Comparison of ENCODE assay signal across 1 cellular context in the genomic region with DNA sequence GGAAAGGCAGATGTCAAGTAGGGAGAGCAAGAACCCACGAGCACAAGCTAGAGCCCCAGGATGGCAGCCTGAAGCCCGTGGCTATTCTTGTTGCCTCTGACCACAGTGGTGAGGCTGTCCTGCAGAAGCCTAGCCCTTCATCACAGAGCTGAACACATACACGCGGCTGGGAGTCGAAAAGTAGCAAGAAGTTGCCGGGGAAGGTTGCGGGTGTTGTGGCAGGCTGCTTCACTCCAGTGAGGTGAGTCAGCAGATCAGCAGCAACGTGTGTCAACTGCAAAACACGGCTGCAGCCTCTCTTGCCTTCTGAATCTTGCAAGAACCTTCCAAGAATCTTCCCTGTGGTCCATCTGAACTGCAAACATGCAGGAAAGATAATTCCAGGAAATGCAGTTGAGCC.
TF ChIP-seq lines count a peak whose summit lies in the region.

No MANE protein-coding gene starts in this region.

TF ChIP-seq in K562, 482 proteins besides CTCF, POLR2A, EP300 and RAD21 (continued from another document and continues in another):
- no peak for TF ChIP-seq ZNF253 (CRISPR knock-in tag; conservative IDR thresholded peaks at IDR 0.05)
- TF ChIP-seq NFXL1 (CRISPR knock-in tag; IDR thresholded peaks at IDR 0.05), result no peak
- no peak for TF ChIP-seq E2F1 (CRISPR knock-in tag; IDR thresholded peaks at IDR 0.05)
- no peak for TF ChIP-seq BDP1 (IDR thresholded peaks at IDR 0.05; ENCODE audit: insufficient read depth, insufficient read length)
- TF ChIP-seq POLR2AphosphoS2 (IDR thresholded peaks at IDR 0.05; ENCODE audit: low read length), result no peak
- TF ChIP-seq EGR1 (conservative IDR thresholded peaks at IDR 0.05), result no peak
- TF ChIP-seq, protein P1, sequence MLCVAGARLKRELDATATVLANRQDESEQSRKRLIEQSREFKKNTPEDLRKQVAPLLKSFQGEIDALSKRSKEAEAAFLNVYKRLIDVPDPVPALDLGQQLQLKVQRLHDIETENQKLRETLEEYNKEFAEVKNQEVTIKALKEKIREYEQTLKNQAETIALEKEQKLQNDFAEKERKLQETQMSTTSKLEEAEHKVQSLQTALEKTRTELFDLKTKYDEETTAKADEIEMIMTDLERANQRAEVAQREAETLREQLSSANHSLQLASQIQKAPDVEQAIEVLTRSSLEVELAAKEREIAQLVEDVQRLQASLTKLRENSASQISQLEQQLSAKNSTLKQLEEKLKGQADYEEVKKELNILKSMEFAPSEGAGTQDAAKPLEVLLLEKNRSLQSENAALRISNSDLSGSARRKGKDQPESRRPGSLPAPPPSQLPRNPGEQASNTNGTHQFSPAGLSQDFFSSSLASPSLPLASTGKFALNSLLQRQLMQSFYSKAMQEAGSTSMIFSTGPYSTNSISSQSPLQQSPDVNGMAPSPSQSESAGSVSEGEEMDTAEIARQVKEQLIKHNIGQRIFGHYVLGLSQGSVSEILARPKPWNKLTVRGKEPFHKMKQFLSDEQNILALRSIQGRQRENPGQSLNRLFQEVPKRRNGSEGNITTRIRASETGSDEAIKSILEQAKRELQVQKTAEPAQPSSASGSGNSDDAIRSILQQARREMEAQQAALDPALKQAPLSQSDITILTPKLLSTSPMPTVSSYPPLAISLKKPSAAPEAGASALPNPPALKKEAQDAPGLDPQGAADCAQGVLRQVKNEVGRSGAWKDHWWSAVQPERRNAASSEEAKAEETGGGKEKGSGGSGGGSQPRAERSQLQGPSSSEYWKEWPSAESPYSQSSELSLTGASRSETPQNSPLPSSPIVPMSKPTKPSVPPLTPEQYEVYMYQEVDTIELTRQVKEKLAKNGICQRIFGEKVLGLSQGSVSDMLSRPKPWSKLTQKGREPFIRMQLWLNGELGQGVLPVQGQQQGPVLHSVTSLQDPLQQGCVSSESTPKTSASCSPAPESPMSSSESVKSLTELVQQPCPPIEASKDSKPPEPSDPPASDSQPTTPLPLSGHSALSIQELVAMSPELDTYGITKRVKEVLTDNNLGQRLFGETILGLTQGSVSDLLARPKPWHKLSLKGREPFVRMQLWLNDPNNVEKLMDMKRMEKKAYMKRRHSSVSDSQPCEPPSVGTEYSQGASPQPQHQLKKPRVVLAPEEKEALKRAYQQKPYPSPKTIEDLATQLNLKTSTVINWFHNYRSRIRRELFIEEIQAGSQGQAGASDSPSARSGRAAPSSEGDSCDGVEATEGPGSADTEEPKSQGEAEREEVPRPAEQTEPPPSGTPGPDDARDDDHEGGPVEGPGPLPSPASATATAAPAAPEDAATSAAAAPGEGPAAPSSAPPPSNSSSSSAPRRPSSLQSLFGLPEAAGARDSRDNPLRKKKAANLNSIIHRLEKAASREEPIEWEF (CRISPR knock-in tag; IDR thresholded peaks at IDR 0.05), result no peak
- no peak for TF ChIP-seq ZFP36 (IDR thresholded peaks at IDR 0.05; ENCODE audit: low read depth, low read length, partially characterized antibody)
- no peak for TF ChIP-seq U2AF2 (optimal IDR thresholded peaks at IDR 0.05; ENCODE audit: low read depth, low read length)
- TF ChIP-seq MAFF (IDR thresholded peaks at IDR 0.05; ENCODE audit: low read length), result peak; percentile 75
- TF ChIP-seq, protein P2, sequence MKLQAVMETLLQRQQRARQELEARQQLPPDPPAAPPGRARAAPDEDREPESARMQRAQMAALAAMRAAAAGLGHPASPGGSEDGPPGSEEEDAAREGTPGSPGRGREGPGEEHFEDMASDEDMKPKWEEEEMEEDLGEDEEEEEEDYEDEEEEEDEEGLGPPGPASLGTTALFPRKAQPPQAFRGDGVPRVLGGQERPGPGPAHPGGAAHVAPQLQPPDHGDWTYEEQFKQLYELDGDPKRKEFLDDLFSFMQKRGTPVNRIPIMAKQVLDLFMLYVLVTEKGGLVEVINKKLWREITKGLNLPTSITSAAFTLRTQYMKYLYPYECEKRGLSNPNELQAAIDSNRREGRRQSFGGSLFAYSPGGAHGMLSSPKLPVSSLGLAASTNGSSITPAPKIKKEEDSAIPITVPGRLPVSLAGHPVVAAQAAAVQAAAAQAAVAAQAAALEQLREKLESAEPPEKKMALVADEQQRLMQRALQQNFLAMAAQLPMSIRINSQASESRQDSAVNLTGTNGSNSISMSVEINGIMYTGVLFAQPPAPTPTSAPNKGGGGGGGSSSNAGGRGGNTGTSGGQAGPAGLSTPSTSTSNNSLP (IDR thresholded peaks at IDR 0.05; ENCODE audit: borderline replicate concordance, low read depth, low read length), result no peak
- TF ChIP-seq PTBP1 (IDR thresholded peaks at IDR 0.05; ENCODE audit: low read depth, low read length), result no peak
- no peak for TF ChIP-seq PCBP1 (IDR thresholded peaks at IDR 0.05; ENCODE audit: low read depth, low read length, poor library complexity, severe bottlenecking)
- no peak for TF ChIP-seq ZNF551 (CRISPR knock-in tag; IDR thresholded peaks at IDR 0.05)
- no peak for TF ChIP-seq ETV6 (IDR thresholded peaks at IDR 0.05; ENCODE audit: borderline replicate concordance in 1 of 2, low read depth in 2 of 2, low read length in 1 of 2)
- no peak for TF ChIP-seq ETV6 (CRISPR knock-in tag; IDR thresholded peaks at IDR 0.05; ENCODE audit: borderline replicate concordance)
- TF ChIP-seq, protein P3, sequence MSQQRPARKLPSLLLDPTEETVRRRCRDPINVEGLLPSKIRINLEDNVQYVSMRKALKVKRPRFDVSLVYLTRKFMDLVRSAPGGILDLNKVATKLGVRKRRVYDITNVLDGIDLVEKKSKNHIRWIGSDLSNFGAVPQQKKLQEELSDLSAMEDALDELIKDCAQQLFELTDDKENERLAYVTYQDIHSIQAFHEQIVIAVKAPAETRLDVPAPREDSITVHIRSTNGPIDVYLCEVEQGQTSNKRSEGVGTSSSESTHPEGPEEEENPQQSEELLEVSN (IDR thresholded peaks at IDR 0.05; ENCODE audit: borderline replicate concordance in 1 of 2, extremely low read depth in 1 of 2, insufficient read depth in 1 of 2, insufficient read length in 1 of 2, low read depth in 1 of 2, low read length in 1 of 2, poor library complexity in 1 of 2, severe bottlenecking in 1 of 2), result peak; percentile 26 to 46
- no peak for TF ChIP-seq ZKSCAN3 (CRISPR knock-in tag; IDR thresholded peaks at IDR 0.05)
- 0 out of 2 replicates have a peak, but pooled peaks have one; percentile 43 for TF ChIP-seq BACH1 (tag; IDR thresholded peaks at IDR 0.05)
- peak; percentile 53; the same call in 1 of the 2 replicates for TF ChIP-seq SMARCE1 (IDR thresholded peaks at IDR 0.05)
- no peak for TF ChIP-seq CSDE1 (IDR thresholded peaks at IDR 0.05)
- no peak for TF ChIP-seq HNRNPLL (IDR thresholded peaks at IDR 0.05; ENCODE audit: low read depth, low read length, poor library complexity, severe bottlenecking)
- TF ChIP-seq KDM5B (IDR thresholded peaks at IDR 0.05; ENCODE audit: insufficient replicate concordance, low read depth, low read length), result no peak
- peak; percentile 43; the same call in 1 of the 2 replicates for TF ChIP-seq FOSL1 (tag; conservative IDR thresholded peaks at IDR 0.05)
- TF ChIP-seq, protein P4, sequence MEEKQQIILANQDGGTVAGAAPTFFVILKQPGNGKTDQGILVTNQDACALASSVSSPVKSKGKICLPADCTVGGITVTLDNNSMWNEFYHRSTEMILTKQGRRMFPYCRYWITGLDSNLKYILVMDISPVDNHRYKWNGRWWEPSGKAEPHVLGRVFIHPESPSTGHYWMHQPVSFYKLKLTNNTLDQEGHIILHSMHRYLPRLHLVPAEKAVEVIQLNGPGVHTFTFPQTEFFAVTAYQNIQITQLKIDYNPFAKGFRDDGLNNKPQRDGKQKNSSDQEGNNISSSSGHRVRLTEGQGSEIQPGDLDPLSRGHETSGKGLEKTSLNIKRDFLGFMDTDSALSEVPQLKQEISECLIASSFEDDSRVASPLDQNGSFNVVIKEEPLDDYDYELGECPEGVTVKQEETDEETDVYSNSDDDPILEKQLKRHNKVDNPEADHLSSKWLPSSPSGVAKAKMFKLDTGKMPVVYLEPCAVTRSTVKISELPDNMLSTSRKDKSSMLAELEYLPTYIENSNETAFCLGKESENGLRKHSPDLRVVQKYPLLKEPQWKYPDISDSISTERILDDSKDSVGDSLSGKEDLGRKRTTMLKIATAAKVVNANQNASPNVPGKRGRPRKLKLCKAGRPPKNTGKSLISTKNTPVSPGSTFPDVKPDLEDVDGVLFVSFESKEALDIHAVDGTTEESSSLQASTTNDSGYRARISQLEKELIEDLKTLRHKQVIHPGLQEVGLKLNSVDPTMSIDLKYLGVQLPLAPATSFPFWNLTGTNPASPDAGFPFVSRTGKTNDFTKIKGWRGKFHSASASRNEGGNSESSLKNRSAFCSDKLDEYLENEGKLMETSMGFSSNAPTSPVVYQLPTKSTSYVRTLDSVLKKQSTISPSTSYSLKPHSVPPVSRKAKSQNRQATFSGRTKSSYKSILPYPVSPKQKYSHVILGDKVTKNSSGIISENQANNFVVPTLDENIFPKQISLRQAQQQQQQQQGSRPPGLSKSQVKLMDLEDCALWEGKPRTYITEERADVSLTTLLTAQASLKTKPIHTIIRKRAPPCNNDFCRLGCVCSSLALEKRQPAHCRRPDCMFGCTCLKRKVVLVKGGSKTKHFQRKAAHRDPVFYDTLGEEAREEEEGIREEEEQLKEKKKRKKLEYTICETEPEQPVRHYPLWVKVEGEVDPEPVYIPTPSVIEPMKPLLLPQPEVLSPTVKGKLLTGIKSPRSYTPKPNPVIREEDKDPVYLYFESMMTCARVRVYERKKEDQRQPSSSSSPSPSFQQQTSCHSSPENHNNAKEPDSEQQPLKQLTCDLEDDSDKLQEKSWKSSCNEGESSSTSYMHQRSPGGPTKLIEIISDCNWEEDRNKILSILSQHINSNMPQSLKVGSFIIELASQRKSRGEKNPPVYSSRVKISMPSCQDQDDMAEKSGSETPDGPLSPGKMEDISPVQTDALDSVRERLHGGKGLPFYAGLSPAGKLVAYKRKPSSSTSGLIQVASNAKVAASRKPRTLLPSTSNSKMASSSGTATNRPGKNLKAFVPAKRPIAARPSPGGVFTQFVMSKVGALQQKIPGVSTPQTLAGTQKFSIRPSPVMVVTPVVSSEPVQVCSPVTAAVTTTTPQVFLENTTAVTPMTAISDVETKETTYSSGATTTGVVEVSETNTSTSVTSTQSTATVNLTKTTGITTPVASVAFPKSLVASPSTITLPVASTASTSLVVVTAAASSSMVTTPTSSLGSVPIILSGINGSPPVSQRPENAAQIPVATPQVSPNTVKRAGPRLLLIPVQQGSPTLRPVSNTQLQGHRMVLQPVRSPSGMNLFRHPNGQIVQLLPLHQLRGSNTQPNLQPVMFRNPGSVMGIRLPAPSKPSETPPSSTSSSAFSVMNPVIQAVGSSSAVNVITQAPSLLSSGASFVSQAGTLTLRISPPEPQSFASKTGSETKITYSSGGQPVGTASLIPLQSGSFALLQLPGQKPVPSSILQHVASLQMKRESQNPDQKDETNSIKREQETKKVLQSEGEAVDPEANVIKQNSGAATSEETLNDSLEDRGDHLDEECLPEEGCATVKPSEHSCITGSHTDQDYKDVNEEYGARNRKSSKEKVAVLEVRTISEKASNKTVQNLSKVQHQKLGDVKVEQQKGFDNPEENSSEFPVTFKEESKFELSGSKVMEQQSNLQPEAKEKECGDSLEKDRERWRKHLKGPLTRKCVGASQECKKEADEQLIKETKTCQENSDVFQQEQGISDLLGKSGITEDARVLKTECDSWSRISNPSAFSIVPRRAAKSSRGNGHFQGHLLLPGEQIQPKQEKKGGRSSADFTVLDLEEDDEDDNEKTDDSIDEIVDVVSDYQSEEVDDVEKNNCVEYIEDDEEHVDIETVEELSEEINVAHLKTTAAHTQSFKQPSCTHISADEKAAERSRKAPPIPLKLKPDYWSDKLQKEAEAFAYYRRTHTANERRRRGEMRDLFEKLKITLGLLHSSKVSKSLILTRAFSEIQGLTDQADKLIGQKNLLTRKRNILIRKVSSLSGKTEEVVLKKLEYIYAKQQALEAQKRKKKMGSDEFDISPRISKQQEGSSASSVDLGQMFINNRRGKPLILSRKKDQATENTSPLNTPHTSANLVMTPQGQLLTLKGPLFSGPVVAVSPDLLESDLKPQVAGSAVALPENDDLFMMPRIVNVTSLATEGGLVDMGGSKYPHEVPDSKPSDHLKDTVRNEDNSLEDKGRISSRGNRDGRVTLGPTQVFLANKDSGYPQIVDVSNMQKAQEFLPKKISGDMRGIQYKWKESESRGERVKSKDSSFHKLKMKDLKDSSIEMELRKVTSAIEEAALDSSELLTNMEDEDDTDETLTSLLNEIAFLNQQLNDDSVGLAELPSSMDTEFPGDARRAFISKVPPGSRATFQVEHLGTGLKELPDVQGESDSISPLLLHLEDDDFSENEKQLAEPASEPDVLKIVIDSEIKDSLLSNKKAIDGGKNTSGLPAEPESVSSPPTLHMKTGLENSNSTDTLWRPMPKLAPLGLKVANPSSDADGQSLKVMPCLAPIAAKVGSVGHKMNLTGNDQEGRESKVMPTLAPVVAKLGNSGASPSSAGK (IDR thresholded peaks at IDR 0.05), result peak; percentile 63
- no peak for TF ChIP-seq GABPB1 (CRISPR knock-in tag; IDR thresholded peaks at IDR 0.05)
- TF ChIP-seq FOXJ3 (CRISPR knock-in tag; IDR thresholded peaks at IDR 0.05), result no peak
- TF ChIP-seq MEIS2 (IDR thresholded peaks at IDR 0.05; ENCODE audit: partially characterized antibody), result no peak
- TF ChIP-seq ZEB2 (IDR thresholded peaks at IDR 0.05), result no peak
- TF ChIP-seq HDAC1 (IDR thresholded peaks at IDR 0.05), result no peak
- no peak for TF ChIP-seq NFRKB (IDR thresholded peaks at IDR 0.05; ENCODE audit: low read depth)
- no peak for TF ChIP-seq HEY1 (CRISPR knock-in tag; IDR thresholded peaks at IDR 0.05; ENCODE audit: borderline replicate concordance)
- no peak for TF ChIP-seq ZBTB43 (CRISPR knock-in tag; IDR thresholded peaks at IDR 0.05)
- no peak for TF ChIP-seq MCM7 (IDR thresholded peaks at IDR 0.05)
- TF ChIP-seq ZNF512 (tag; IDR thresholded peaks at IDR 0.05), result no peak
